16 cellular contexts compared by ENCODE assay signal in the genomic region with DNA sequence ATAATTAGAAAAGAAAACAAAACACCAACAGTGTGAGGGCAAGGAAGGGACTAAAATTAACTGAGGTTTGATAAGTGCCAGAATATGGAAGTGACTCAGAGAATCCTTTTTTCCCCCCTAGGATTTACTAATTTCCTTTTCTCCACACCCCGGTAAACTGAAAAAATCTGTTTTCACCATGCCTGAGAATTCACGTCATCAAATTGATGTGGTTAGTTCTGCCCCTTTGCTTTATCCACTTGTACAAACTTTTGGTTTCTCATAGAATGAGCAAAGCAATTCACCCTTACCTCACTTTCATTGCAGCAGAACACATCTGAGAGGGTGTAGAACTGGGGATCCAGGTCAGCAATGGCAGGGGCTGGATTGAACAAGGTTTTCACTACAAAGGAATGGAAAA. TPM values are rescaled to one million over a fixed set of nuclear protein-coding genes. Genes with fewer than 3 reads are reported as not detected.
A peak's percentile ranks its signal among the peaks of the same experiment; 100 is the strongest.
DNase-seq lines count a peak whose midpoint lies in the region; ATAC-seq and TF ChIP-seq lines count a peak whose summit lies in the region.
"Had no signal": no experiment of that assay in that cellular context is flagged by ENCODE, and none has a peak within 500 bp of the region (broad histone marks: within the 10 kb centered on the region; RNA-seq: fewer than 3 reads in every experiment).

No MANE protein-coding gene starts in this region.

- no peaks in the 10 kb centered on the region for H4K20me1 ChIP-seq in H9 (ENCODE audit: control insufficient read depth, insufficient read depth, insufficient read length)

- H3K9me3 Mint-ChIP-seq in HFFc6 (no peaks in the 10 kb centered on the region), H9 (no peaks in the 10 kb centered on the region; a peak in 1 of 5 replicates)
- peaks cover 0 to 7% (median 0%) of the 10 kb centered on the region in 8 donors for H3K9me3 Mint-ChIP-seq in CD4-positive, alpha-beta memory T cell

- H3K9ac ChIP-seq in H9 (ENCODE audit: extremely low read depth, insufficient read length, low read length), result no peak overlapping the region

- no peak overlapping the region for H2BK20ac ChIP-seq in H9 (ENCODE audit: low read depth, low read length, poor library complexity, severe bottlenecking)

- H3K14ac ChIP-seq in H9 (ENCODE audit: insufficient read depth, low read length), result no peak overlapping the region

- H3K4me2 ChIP-seq in H9 (ENCODE audit: insufficient read depth, insufficient read length, low read length), result no peak overlapping the region

- DNase-seq in HFFc6, result peak; percentile 45
- peak in 1 of 2 experiments; percentile 75 for DNase-seq in SJSA1 (ENCODE audit: low read depth in 1 of 2, low spot score in 2 of 2)
- peak; percentile 71 for DNase-seq in fibroblast of the aortic adventitia (ENCODE audit: low read depth)
- no peak for DNase-seq in SW480 (ENCODE audit: low spot score)
- DNase-seq in CD4-positive, alpha-beta memory T cell, result no peak
- no peak for DNase-seq in H9
- DNase-seq: activated CD8-positive, alpha-beta memory T cell treated with anti-CD3 and anti-CD28 coated beads, Interleukin-2, amount 10 ng/mL, durations not matched to agents 7 days and 5 days; activated naive CD8-positive, alpha-beta T cell treated with anti-CD3 and anti-CD28 coated beads, Interleukin-2, amount 10 ng/mL, durations not matched to agents 7 days and 5 days; midbrain; NCI-H2029 treated with DMSO at 0.1 percent for 48 hours; psoas muscle; RPMI8226 had no signal

- no peaks in the 10 kb centered on the region for H3K79me2 ChIP-seq in ACC112 (ENCODE audit: control insufficient read depth, insufficient read depth, low read length, unreplicated experiment)
- H3K79me2 ChIP-seq in H9 (ENCODE audit: insufficient read depth, low read length), result no peaks in the 10 kb centered on the region

- H3K23me2 ChIP-seq in H9 (ENCODE audit: insufficient read length, low read depth, low read length, poor library complexity, severe bottlenecking), result no peaks in the 10 kb centered on the region

- H2BK12ac ChIP-seq in H9 (ENCODE audit: insufficient read length, low read depth, low read length), result no peak overlapping the region

- H3K4me1 ChIP-seq in ACC112 (ENCODE audit: control insufficient read depth, insufficient read depth, low read length, unreplicated experiment) (peaks cover 18% of the 10 kb centered on the region), SJSA1 (replicated peaks) (peaks cover 33% of the 10 kb centered on the region), H9 (ENCODE audit: insufficient read depth, low read length) (no peaks in the 10 kb centered on the region)
- no peaks in the 10 kb centered on the region for H3K4me1 ChIP-seq in CD4-positive, alpha-beta memory T cell (ENCODE audit: insufficient read depth, low read length)
- H3K4me1 ChIP-seq: psoas muscle had no signal

- H3K27ac Mint-ChIP-seq in HFFc6, result peak overlapping the region; percentile 43
- no peak overlapping the region for H3K27ac Mint-ChIP-seq in CD4-positive, alpha-beta memory T cell
- H3K27ac Mint-ChIP-seq in H9, result no peak overlapping the region
- H3K27ac Mint-ChIP-seq: activated CD8-positive, alpha-beta memory T cell treated with anti-CD3 and anti-CD28 coated beads, Interleukin-2, amount 10 ng/mL, durations not matched to agents 7 days and 5 days; activated naive CD8-positive, alpha-beta T cell treated with anti-CD3 and anti-CD28 coated beads, Interleukin-2, amount 10 ng/mL, durations not matched to agents 7 days and 5 days; IgD-negative memory B cell had no signal

- intact Hi-C loops in CD4-positive, alpha-beta memory T cell (cut with micrococcal nuclease), result no loop called here

- CTCF ChIA-PET in CD4-positive, alpha-beta memory T cell (lab: Charles Lee; ENCODE audit: partially characterized antibody), result no interaction called here

- peak overlapping the region; percentile 11 for H3K4me3 Mint-ChIP-seq in HFFc6
- H3K4me3 Mint-ChIP-seq in CD4-positive, alpha-beta memory T cell, result no peak overlapping the region
- H3K4me3 Mint-ChIP-seq in H9, result no peak overlapping the region
- H3K4me3 Mint-ChIP-seq: activated CD8-positive, alpha-beta memory T cell treated with anti-CD3 and anti-CD28 coated beads, Interleukin-2, amount 10 ng/mL, durations not matched to agents 7 days and 5 days; activated naive CD8-positive, alpha-beta T cell treated with anti-CD3 and anti-CD28 coated beads, Interleukin-2, amount 10 ng/mL, durations not matched to agents 7 days and 5 days; IgD-negative memory B cell had no signal

- no peak overlapping the region for H3K4me3 ChIP-seq in ACC112 (ENCODE audit: low read depth, low read length)
- H3K4me3 ChIP-seq in SJSA1, result no peak overlapping the region
- H3K4me3 ChIP-seq in fibroblast of the aortic adventitia (ENCODE audit: low read depth, low read length), result no peak overlapping the region
- no peak overlapping the region for H3K4me3 ChIP-seq in CD4-positive, alpha-beta memory T cell (ENCODE audit: low read length in 2 of 2)
- H3K4me3 ChIP-seq: psoas muscle, thoracic aorta had no signal

- H3K23ac ChIP-seq in H9 (ENCODE audit: insufficient read length, low read depth, low read length), result no peak overlapping the region

- H4K91ac ChIP-seq in H9 (ENCODE audit: insufficient read length, low read depth, low read length), result no peak overlapping the region

- POLR2A ChIA-PET in CD4-positive, alpha-beta memory T cell (lab: Charles Lee; ENCODE audit: partially characterized antibody), result no interaction called here

- H3K79me1 ChIP-seq in H9 (ENCODE audit: insufficient read depth, low read depth, low read length, poor library complexity, severe bottlenecking), result no peaks in the 10 kb centered on the region

- no peak overlapping the region for H4K5ac ChIP-seq in H9 (ENCODE audit: insufficient read length, low read depth, low read length)

- no peak overlapping the region for H3K18ac ChIP-seq in H9 (ENCODE audit: insufficient read length, low read depth, low read length)

- no peaks in the 10 kb centered on the region for H3K36me3 ChIP-seq in ACC112 (ENCODE audit: insufficient read depth, low read length)
- H3K36me3 ChIP-seq in SJSA1, result no peaks in the 10 kb centered on the region
- no peaks in the 10 kb centered on the region for H3K36me3 ChIP-seq in CD4-positive, alpha-beta memory T cell (ENCODE audit: insufficient read depth, low read length)
- H3K36me3 ChIP-seq: thoracic aorta had no signal

- H2BK5ac ChIP-seq in H9 (ENCODE audit: insufficient read length, low read length), result no peak overlapping the region

- ATAC-seq in HG03571 (IDR thresholded peaks at IDR 0.05; ENCODE audit: unreplicated experiment), result no peak
- ATAC-seq: activated CD8-positive, alpha-beta memory T cell treated with anti-CD3 and anti-CD28 coated beads, Interleukin-2, amount 10 ng/mL, durations not matched to agents 7 days and 5 days; psoas muscle had no signal

- H4K8ac ChIP-seq in H9 (replicated peaks; ENCODE audit: insufficient read length, low read depth, low read length), result no peak overlapping the region

- H2BK15ac ChIP-seq in H9 (ENCODE audit: low read depth, low read length), result no peak overlapping the region

- no peak for TF ChIP-seq CTCF in HFFc6 (IDR thresholded peaks at IDR 0.05)
- no peak for TF ChIP-seq CTCF in fibroblast of the aortic adventitia (IDR thresholded peaks at IDR 0.05; ENCODE audit: insufficient read depth, low read length)
- TF ChIP-seq CTCF in H9 (conservative IDR thresholded peaks at IDR 0.05), result no peak

- H3K27me3 ChIP-seq in ACC112 (ENCODE audit: insufficient read depth, low read length) (no peaks in the 10 kb centered on the region), SJSA1 (replicated peaks) (no peaks in the 10 kb centered on the region), H9 (ENCODE audit: insufficient read depth, low read length) (no peaks in the 10 kb centered on the region)
- no peaks in the 10 kb centered on the region for H3K27me3 ChIP-seq in CD4-positive, alpha-beta memory T cell (ENCODE audit: insufficient read depth, low read length)

- H3K4me1 Mint-ChIP-seq in HFFc6 (ENCODE audit: low read depth) (peaks cover 40% of the 10 kb centered on the region), H9 (no peaks in the 10 kb centered on the region)
- H3K4me1 Mint-ChIP-seq in CD4-positive, alpha-beta memory T cell, result no peaks in the 10 kb centered on the region
- H3K4me1 Mint-ChIP-seq: activated CD8-positive, alpha-beta memory T cell treated with anti-CD3 and anti-CD28 coated beads, Interleukin-2, amount 10 ng/mL, durations not matched to agents 7 days and 5 days; IgD-negative memory B cell had no signal

- H3K27ac ChIP-seq in ACC112 (ENCODE audit: low read depth, low read length) (peak overlapping the region; percentile 43), SJSA1 (peak overlapping the region; percentile 80), H9 (ENCODE audit: insufficient read length, low read depth, low read length) (no peak overlapping the region)
- H3K27ac ChIP-seq in CD4-positive, alpha-beta memory T cell (ENCODE audit: low read depth, low read length), result no peak overlapping the region
- H3K27ac ChIP-seq: psoas muscle, thoracic aorta had no signal

- H2AFZ ChIP-seq in ACC112 (ENCODE audit: low read length, unreplicated experiment) (peak overlapping the region; percentile 8), H9 (ENCODE audit: low read length) (no peak overlapping the region)

- H2AK5ac ChIP-seq in H9 (ENCODE audit: insufficient read length, low read length), result no peak overlapping the region

- H3K36me3 Mint-ChIP-seq in HFFc6 (ENCODE audit: low read depth) (peaks cover 16% of the 10 kb centered on the region), H9 (ENCODE audit: insufficient read depth in 1 of 3, low read depth in 3 of 3) (no peaks in the 10 kb centered on the region)
- H3K36me3 Mint-ChIP-seq in CD4-positive, alpha-beta memory T cell, result peaks cover 10 to 32% of the 10 kb centered on the region in 2 donors

- no peaks in the 10 kb centered on the region for H3K27me3 Mint-ChIP-seq in HFFc6 (ENCODE audit: insufficient read depth)
- H3K27me3 Mint-ChIP-seq in CD4-positive, alpha-beta memory T cell, result peaks cover 0 to 2% of the 10 kb centered on the region in 2 donors
- H3K27me3 Mint-ChIP-seq in H9 (ENCODE audit: low read depth), result peaks cover 2% of the 10 kb centered on the region; the same call in 1 of the 2 replicates
- H3K27me3 Mint-ChIP-seq: activated CD8-positive, alpha-beta memory T cell treated with anti-CD3 and anti-CD28 coated beads, Interleukin-2, amount 10 ng/mL, durations not matched to agents 7 days and 5 days; activated naive CD8-positive, alpha-beta T cell treated with anti-CD3 and anti-CD28 coated beads, Interleukin-2, amount 10 ng/mL, durations not matched to agents 7 days and 5 days; IgD-negative memory B cell had no signal

- H2BK120ac ChIP-seq in H9 (ENCODE audit: low read depth, low read length, poor library complexity, severe bottlenecking), result no peak overlapping the region

- H3K4ac ChIP-seq in H9 (ENCODE audit: low read depth, low read length), result no peak overlapping the region

- H3K9me3 ChIP-seq in SJSA1 (replicated peaks) (no peaks in the 10 kb centered on the region), H9 (ENCODE audit: control insufficient read depth, low read depth, low read length) (no peaks in the 10 kb centered on the region)
- no peaks in the 10 kb centered on the region for H3K9me3 ChIP-seq in CD4-positive, alpha-beta memory T cell (ENCODE audit: control insufficient read depth in 1 of 2, low read length in 2 of 2)
- H3K9me3 ChIP-seq: psoas muscle, thoracic aorta had no signal

- H3T11ph ChIP-seq in H9 (ENCODE audit: low read length), result no peak overlapping the region

- no peak overlapping the region for H3K56ac ChIP-seq in H9 (ENCODE audit: insufficient read length, low read depth, low read length)

- WGBS in H9 (ENCODE audit: extremely low coverage, insufficient read length, low lambda C conversion rate), result no CpG with 5 or more reads among the region's 2 CpGs

RNA-seq across cellular contexts. Expression of a gene that starts 57.8 kb away (rescaled TPM):
- total RNA-seq in HFFc6 (2021; fragmentation: NEBNext Ultra II Directional; extraction: Animal tissue kit (Norgen Biotek cat#: 25700)), result 1 to 10 TPM; 1.8 to 3.1 (median 2.7) TPM
- total RNA-seq in SJSA1 (2014; rRNA removed; shearing (Covaris generic)), result 1.3 TPM in 1 of 2 replicates, not detected in the other
- total RNA-seq in fibroblast of the aortic adventitia (ENCODE audit: low replicate concordance), result 1.3 and 1.4 TPM in 2 replicates
- 1 to 10 TPM; 1.2 to 1.7 TPM for total RNA-seq in CD4-positive, alpha-beta memory T cell
- polyA plus RNA-seq in CD4-positive, alpha-beta memory T cell, result 1 to 10 TPM; 2.5 to 5.9 TPM
- 1.6 and 2.3 TPM in 2 replicates for total RNA-seq in H9 (2021)

RNA-seq across cellular contexts. Expression of a gene that starts 58.1 kb away (rescaled TPM):
- total RNA-seq in HFFc6 (2021; fragmentation: NEBNext Ultra II Directional; extraction: Animal tissue kit (Norgen Biotek cat#: 25700)), result 10 to 100 TPM; 30.8 to 46.6 (median 41.2) TPM
- 18.7 and 24.6 TPM in 2 replicates for total RNA-seq in SJSA1 (2014; rRNA removed; shearing (Covaris generic))
- 18.8 and 45.3 TPM in 2 replicates for total RNA-seq in fibroblast of the aortic adventitia (ENCODE audit: low replicate concordance)
- total RNA-seq in CD4-positive, alpha-beta memory T cell, result 10 to 100 TPM; 37.3 to 41.2 TPM
- 10 to 100 TPM; 55.2 to 60.1 TPM for polyA plus RNA-seq in CD4-positive, alpha-beta memory T cell
- 25.9 and 27.1 TPM in 2 replicates for total RNA-seq in H9 (2021)

Comparison
In these comparisons a context has a peak if more than half of its experiments do, and no peak if none do; other contexts are left out.
1. H3K27ac ChIP-seq: peak in ACC112 (single experiment) and SJSA1 (single experiment); none in CD4-positive, alpha-beta memory T cell (single experiment) and H9 (single experiment).
2. DNase-seq: peak in HFFc6 (single experiment) and fibroblast of the aortic adventitia (single experiment); none in SW480 (single experiment), CD4-positive, alpha-beta memory T cell (0 of 5) and H9 (single experiment).